16 cellular contexts compared by ENCODE assay signal in the genomic region with DNA sequence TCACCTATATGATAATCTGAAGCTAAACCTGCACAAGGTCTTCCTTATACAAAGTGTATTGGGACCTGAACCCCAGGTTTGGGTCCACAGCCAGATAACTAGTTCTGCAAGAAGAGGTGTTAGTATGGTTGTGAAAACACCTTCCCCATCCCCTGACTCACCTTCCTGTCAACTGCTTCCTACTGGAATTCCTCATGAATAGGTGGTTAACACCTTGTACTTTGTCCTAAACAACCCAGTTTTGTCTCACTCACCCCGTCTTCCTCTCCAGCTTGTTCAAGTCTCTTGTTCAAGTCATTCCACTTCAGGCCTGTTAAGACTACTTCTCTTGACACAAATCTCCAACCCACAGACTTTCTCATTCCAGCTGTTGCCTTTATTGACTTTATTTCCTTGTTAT.
"Had no signal": no experiment of that assay in that cellular context is flagged by ENCODE, and none has a peak within 500 bp of the region (broad histone marks: within the 10 kb centered on the region; RNA-seq: fewer than 3 reads in every experiment).

No MANE protein-coding gene starts in this region.

- H3K36me3 ChIP-seq: esophagus muscularis mucosa, heart right ventricle, stomach, thoracic aorta had no signal

- H3K9me3 Mint-ChIP-seq: activated CD4-positive, alpha-beta memory T cell treated with anti-CD3 and anti-CD28 coated beads, Interleukin-2, amount 10 ng/mL, durations not matched to agents 7 days and 5 days; activated naive CD8-positive, alpha-beta T cell treated with anti-CD3 and anti-CD28 coated beads, Interleukin-2, amount 50 U/mL, for 24 hours; naive B cell had no signal

- H3K27ac Mint-ChIP-seq: activated CD4-positive, alpha-beta memory T cell treated with anti-CD3 and anti-CD28 coated beads, Interleukin-2, amount 10 ng/mL, durations not matched to agents 7 days and 5 days; activated naive CD8-positive, alpha-beta T cell treated with anti-CD3 and anti-CD28 coated beads, Interleukin-2, amount 50 U/mL, for 24 hours; naive B cell had no signal

- H3K9ac ChIP-seq: parathyroid adenoma had no signal

- DNase-seq: activated CD4-positive, alpha-beta memory T cell treated with anti-CD3 and anti-CD28 coated beads, Interleukin-2, amount 10 ng/mL, durations not matched to agents 7 days and 5 days; activated naive CD8-positive, alpha-beta T cell treated with anti-CD3 and anti-CD28 coated beads, Interleukin-2, amount 50 U/mL, for 24 hours; effector memory CD4-positive, alpha-beta T cell; heart right ventricle; islet precursor cell; midbrain; naive B cell; retina; stimulated activated CD4-positive, alpha-beta T cell treated with anti-CD3 and anti-CD28 coated beads, Interleukin-15, amount 100 ng/mL, for 24 hours; stimulated activated CD4-positive, alpha-beta T cell treated with anti-CD3 and anti-CD28 coated beads, Interleukin-4, amount 100 ng/mL, for 24 hours; stomach; SW 1271 had no signal

- H3K36me3 Mint-ChIP-seq: naive B cell had no signal

- H3K4me3 Mint-ChIP-seq: activated CD4-positive, alpha-beta memory T cell treated with anti-CD3 and anti-CD28 coated beads, Interleukin-2, amount 10 ng/mL, durations not matched to agents 7 days and 5 days; activated naive CD8-positive, alpha-beta T cell treated with anti-CD3 and anti-CD28 coated beads, Interleukin-2, amount 50 U/mL, for 24 hours; naive B cell had no signal

- H3K4me1 ChIP-seq: parathyroid adenoma had no signal

- H3K9me3 ChIP-seq: esophagus muscularis mucosa, heart right ventricle, stomach, thoracic aorta had no signal

- H3K4me3 ChIP-seq: coronary artery, esophagus muscularis mucosa, heart right ventricle, stomach, thoracic aorta had no signal

- H3K27me3 ChIP-seq: esophagus muscularis mucosa, heart right ventricle had no signal

- H3K27me3 Mint-ChIP-seq: activated naive CD8-positive, alpha-beta T cell treated with anti-CD3 and anti-CD28 coated beads, Interleukin-2, amount 50 U/mL, for 24 hours; naive B cell had no signal

- H2AFZ ChIP-seq: parathyroid adenoma had no signal

- H3K79me2 ChIP-seq: parathyroid adenoma had no signal

- H3K27ac ChIP-seq: coronary artery, esophagus muscularis mucosa, heart right ventricle, parathyroid adenoma, thoracic aorta had no signal
